8 cellular contexts compared by ENCODE assay signal in genomic region chr5:74257645-74258328, GRCh38.
A peak's percentile ranks its signal among the peaks of the same experiment; 100 is the strongest.
DNase-seq lines count a peak whose midpoint lies in the region; ATAC-seq, FAIRE-seq and TF ChIP-seq lines count a peak whose summit lies in the region.

No MANE protein-coding gene starts in this region.

- H2AK9ac ChIP-seq in IMR-90 (replicated peaks; ENCODE audit: low read depth, low read length, poor library complexity) = no peak overlapping the region

- H3K4me3 ChIP-seq in IMR-90 (ENCODE audit: insufficient read depth, low read depth, low read length) (no peak overlapping the region), muscle layer of duodenum (ENCODE audit: low read depth in 1 of 2, low read length in 2 of 2) (no peak overlapping the region)

- H4K91ac ChIP-seq in IMR-90 (ENCODE audit: insufficient read depth, low read depth, low read length) = no peak overlapping the region

- H3K9me1 ChIP-seq in IMR-90 (ENCODE audit: insufficient read depth, low read length) = no peaks in the 10 kb centered on the region

- peak overlapping the region; percentile 25; the same call in 1 of the 2 replicates for H3K4me2 ChIP-seq in IMR-90 (ENCODE audit: low read depth, low read length)

- H3K9ac ChIP-seq in IMR-90 (ENCODE audit: low read depth, low read length) = no peak overlapping the region

- peaks cover 2% of the 10 kb centered on the region for H3K27me3 ChIP-seq in IMR-90 (ENCODE audit: control insufficient read depth, insufficient read depth, low read length)
- H3K27me3 ChIP-seq in muscle layer of duodenum (ENCODE audit: low read depth, low read length) = no peaks in the 10 kb centered on the region

- no peak overlapping the region for H2AFZ ChIP-seq in IMR-90 (replicated peaks; ENCODE audit: low read length, poor library complexity)

- CTCF ChIA-PET in IMR-90 (lab: Yijun Ruan, JAX) = interaction anchor here (0.7 kb wide), 1 partner anchor 175 kb away, joined by 3 read pairs; no protein-coding TSS in a partner anchor

- no peaks in the 10 kb centered on the region for H4K20me1 ChIP-seq in IMR-90 (ENCODE audit: insufficient read depth, low read length)

- no peak for FAIRE-seq in GM12891 (lab: Jason Lieb, UNC)
- FAIRE-seq in colon (lab: Jason Lieb, UNC) = peak; percentile 71

- H2BK20ac ChIP-seq in IMR-90 (ENCODE audit: low read depth, low read length) = no peak overlapping the region

- H3K4ac ChIP-seq in IMR-90 (ENCODE audit: low read depth, low read length) = no peak overlapping the region

- no peaks in the 10 kb centered on the region for H3K79me1 ChIP-seq in IMR-90 (ENCODE audit: low read depth in 1 of 2, low read length in 2 of 2)

- no peak overlapping the region; the same call in 1 of the 2 replicates for H4K5ac ChIP-seq in IMR-90 (ENCODE audit: low read depth, low read length)

- TF ChIP-seq POLR2A in GM12891 (IDR thresholded peaks at IDR 0.05; ENCODE audit: low read depth, low read length) (no peak), IMR-90 (IDR thresholded peaks at IDR 0.05; ENCODE audit: low read depth, low read length) (no peak)

- H3K27ac ChIP-seq in IMR-90 (ENCODE audit: insufficient read depth, low read length) (no peak overlapping the region), muscle layer of duodenum (ENCODE audit: low read length) (peak overlapping the region; percentile 80)

- no CpG with 5 or more reads among the region's 6 CpGs for WGBS in IMR-90 (ENCODE audit: extremely low coverage in 2 of 2, insufficient read length in 1 of 2), 2 experiments

- DNase-seq in GM12891 (ENCODE audit: insufficient read length, low spot score) = no peak
- DNase-seq in IMR-90 = peak; percentile 55
- DNase-seq in globus pallidus (ENCODE audit: low spot score) = no peak
- no peak for DNase-seq in GM13977 (ENCODE audit: low spot score)

- H3K18ac ChIP-seq in IMR-90 (ENCODE audit: low read depth, low read length) = no peak overlapping the region

- H3K14ac ChIP-seq in IMR-90 (replicated peaks; ENCODE audit: low read depth, low read length) = no peak overlapping the region

- dilution Hi-C loops in IMR-90 (cut with HindIII; ENCODE audit: low sequenced_read_pairs, unreplicated experiment) = no loop called here

- no peak overlapping the region for H2AK5ac ChIP-seq in IMR-90 (ENCODE audit: low read depth, low read length)

- no peak overlapping the region for H2BK5ac ChIP-seq in IMR-90 (ENCODE audit: low read depth, low read length, poor library complexity, severe bottlenecking)

- in situ Hi-C loops in IMR-90 (cut with MboI; ENCODE audit: low sequenced_read_pairs) (no loop called here), GM13977 (cut with MboI; ENCODE audit: low pct_unique_long_range_greater_than_20kb, low sequenced_read_pairs, unreplicated experiment) (no loop called here)

- H2BK120ac ChIP-seq in IMR-90 (ENCODE audit: low read depth, low read length) = no peak overlapping the region

- peak; percentile 69 for ATAC-seq in IMR-90 (ENCODE audit: low read depth)
- ATAC-seq in HG02970 (IDR thresholded peaks at IDR 0.05; ENCODE audit: low FRiP score, unreplicated experiment) = no peak
- ATAC-seq in HG03520 (IDR thresholded peaks at IDR 0.05; ENCODE audit: unreplicated experiment) = no peak

- intact Hi-C loops in IMR-90 (cut with micrococcal nuclease) = loop anchor here (10.0 kb wide), 2 partner anchors 223 to 323 kb away; no protein-coding TSS in a partner anchor

- no peak overlapping the region; a peak in 1 of 4 replicates for H4K8ac ChIP-seq in IMR-90 (ENCODE audit: low read depth in 2 of 2, low read length in 2 of 2)

- H2BK15ac ChIP-seq in IMR-90 (ENCODE audit: low read depth, low read length) = no peak overlapping the region

- TF ChIP-seq CTCF in IMR-90 (conservative IDR thresholded peaks at IDR 0.05; ENCODE audit: low read depth, low read length) = no peak
- no peak for TF ChIP-seq CTCF in GM13977 (IDR thresholded peaks at IDR 0.05; ENCODE audit: extremely low read depth, insufficient read depth, missing control alignments)

- POLR2A ChIA-PET in IMR-90 (lab: Charles Lee; ENCODE audit: unreplicated experiment) = interaction anchor here (0.6 kb wide), 1 partner anchor 1975 kb away, joined by 4 read pairs; no protein-coding TSS in a partner anchor

- H3K36me3 ChIP-seq in IMR-90 (ENCODE audit: control insufficient read depth, insufficient read depth, low read length) (no peaks in the 10 kb centered on the region), muscle layer of duodenum (ENCODE audit: control insufficient read depth in 1 of 2, insufficient read depth in 2 of 2, low read length in 2 of 2) (no peaks in the 10 kb centered on the region)

- H3K9me3 ChIP-seq in IMR-90 (ENCODE audit: control insufficient read depth, insufficient read depth, low read length) = no peaks in the 10 kb centered on the region
- no peaks in the 10 kb centered on the region for H3K9me3 ChIP-seq in muscle layer of duodenum (ENCODE audit: control insufficient read depth in 1 of 2, low read length in 2 of 2)

- no TSS peak for BruUV-seq in IMR-90 (replicated peaks; lab: Mats Ljungman, UMichigan)

- H3K23ac ChIP-seq in IMR-90 (ENCODE audit: low read depth, low read length) = no peak overlapping the region

- H3K4me1 ChIP-seq in IMR-90 (ENCODE audit: control insufficient read depth, insufficient read depth, low read length) = no peaks in the 10 kb centered on the region; the same call in 1 of the 2 replicates
- H3K4me1 ChIP-seq in muscle layer of duodenum (ENCODE audit: control insufficient read depth in 1 of 2, insufficient read depth in 2 of 2, low read length in 2 of 2) = no peaks in the 10 kb centered on the region

- H3K56ac ChIP-seq in IMR-90 (ENCODE audit: extremely low read depth, insufficient read depth, low read length) = no peak overlapping the region

- no peak for TF ChIP-seq RAD21 in IMR-90 (IDR thresholded peaks at IDR 0.05; ENCODE audit: low read length)

TF ChIP-seq in GM12891, 5 proteins besides CTCF, POLR2A, EP300 and RAD21:
- TF ChIP-seq POU2F2 (IDR thresholded peaks at IDR 0.05; ENCODE audit: low read depth, low read length) = no peak
- peak; percentile 7; the same call in 1 of the 2 replicates for TF ChIP-seq SPI1 (IDR thresholded peaks at IDR 0.05; ENCODE audit: low read depth, low read length)

TF ChIP-seq in IMR-90, 13 proteins besides CTCF, POLR2A, EP300 and RAD21:
- no peak for TF ChIP-seq MAFK (IDR thresholded peaks at IDR 0.05; ENCODE audit: low read depth, low read length)
- no peak for TF ChIP-seq BHLHE40 (IDR thresholded peaks at IDR 0.05; ENCODE audit: low read depth, low read length)
- no peak for TF ChIP-seq RFX5 (IDR thresholded peaks at IDR 0.05; ENCODE audit: low read depth, low read length)
- TF ChIP-seq FOS (IDR thresholded peaks at IDR 0.05; ENCODE audit: low read depth, low read length) = no peak
- no peak for TF ChIP-seq USF2 (IDR thresholded peaks at IDR 0.05; ENCODE audit: low read depth, low read length)
- TF ChIP-seq CHD1 (IDR thresholded peaks at IDR 0.05; ENCODE audit: low read depth, low read length) = no peak
- no peak for TF ChIP-seq MAZ (IDR thresholded peaks at IDR 0.05; ENCODE audit: borderline replicate concordance, low read depth, low read length)
- TF ChIP-seq CEBPB (IDR thresholded peaks at IDR 0.05; ENCODE audit: low read depth, low read length) = peak; percentile 31; the same call in 1 of the 2 replicates
